ENCODE assay signal across 8 cellular contexts in genomic region chr7:79282051-79282694, GRCh38.
DNase-seq lines count a peak whose midpoint lies in the region; ATAC-seq, FAIRE-seq and TF ChIP-seq lines count a peak whose summit lies in the region.

No MANE protein-coding gene starts in this region.

- intact Hi-C loops in Right ventricle myocardium superior (cut with DNase I): no loop called here
- intact Hi-C loops in Right ventricle myocardium inferior (cut with DNase I): no loop called here

- POLR2A ChIA-PET in WTC11 (lab: Charles Lee): no interaction called here

- CTCF ChIA-PET in WTC11 (lab: Charles Lee): interaction anchor here (0.6 to 2.7 kb wide), 3 partner anchors 16 to 772 kb away, joined by 3 to 16 read pairs (median 3); no protein-coding TSS in a partner anchor

- no peak overlapping the region for H3K27ac Mint-ChIP-seq in WTC11

- DNase-seq in Right ventricle myocardium superior: no peak
- no peak for DNase-seq in Right ventricle myocardium inferior (ENCODE audit: missing footprints)
- no peak for DNase-seq in WTC11 (ENCODE audit: low spot score)
- DNase-seq in activated CD8-positive, alpha-beta memory T cell treated with anti-CD3 and anti-CD28 coated beads, Interleukin-2, amount 50 U/mL, for 4 hours: no peak
- no peak for DNase-seq in NCI-H2029 (lab: John Stamatoyannopoulos, UW)

- FAIRE-seq in islet of Langerhans (lab: Jason Lieb, UNC): peak; percentile 86

- no peak overlapping the region for H3K4me3 Mint-ChIP-seq in WTC11

- no peaks in the 10 kb centered on the region for H3K9me3 Mint-ChIP-seq in WTC11

- no peak for TF ChIP-seq CTCF in WTC11 (IDR thresholded peaks at IDR 0.05)

- no peaks in the 10 kb centered on the region for H3K36me3 Mint-ChIP-seq in WTC11

- ATAC-seq in Right ventricle myocardium superior (ENCODE audit: poor library complexity) (peak; percentile 82), Right ventricle myocardium inferior (no peak), WTC11 (peak; percentile 52; the same call in 1 of the 2 replicates), HG03457 (IDR thresholded peaks at IDR 0.05; ENCODE audit: unreplicated experiment) (no peak), GM19397 (IDR thresholded peaks at IDR 0.05; ENCODE audit: unreplicated experiment) (no peak)

- no peaks in the 10 kb centered on the region for H3K27me3 Mint-ChIP-seq in WTC11 (ENCODE audit: low read depth)

- H3K4me1 Mint-ChIP-seq in WTC11: no peaks in the 10 kb centered on the region

TF ChIP-seq in WTC11, 78 proteins besides CTCF, POLR2A, EP300 and RAD21:
- no peak for TF ChIP-seq NR1H2 (CRISPR knock-in tag; IDR thresholded peaks at IDR 0.05)
- TF ChIP-seq FOXP1 (CRISPR knock-in tag; IDR thresholded peaks at IDR 0.05; ENCODE audit: borderline replicate concordance): no peak
TF ChIP-seq in WTC11: peak in this region for 0.

Comparison
In these comparisons a context has a peak if more than half of its experiments do, and no peak if none do; other contexts are left out.
1. ATAC-seq: peak in Right ventricle myocardium superior (single experiment) and WTC11 (single experiment); none in Right ventricle myocardium inferior (single experiment), HG03457 (single experiment) and GM19397 (single experiment).